In the genomic region with DNA sequence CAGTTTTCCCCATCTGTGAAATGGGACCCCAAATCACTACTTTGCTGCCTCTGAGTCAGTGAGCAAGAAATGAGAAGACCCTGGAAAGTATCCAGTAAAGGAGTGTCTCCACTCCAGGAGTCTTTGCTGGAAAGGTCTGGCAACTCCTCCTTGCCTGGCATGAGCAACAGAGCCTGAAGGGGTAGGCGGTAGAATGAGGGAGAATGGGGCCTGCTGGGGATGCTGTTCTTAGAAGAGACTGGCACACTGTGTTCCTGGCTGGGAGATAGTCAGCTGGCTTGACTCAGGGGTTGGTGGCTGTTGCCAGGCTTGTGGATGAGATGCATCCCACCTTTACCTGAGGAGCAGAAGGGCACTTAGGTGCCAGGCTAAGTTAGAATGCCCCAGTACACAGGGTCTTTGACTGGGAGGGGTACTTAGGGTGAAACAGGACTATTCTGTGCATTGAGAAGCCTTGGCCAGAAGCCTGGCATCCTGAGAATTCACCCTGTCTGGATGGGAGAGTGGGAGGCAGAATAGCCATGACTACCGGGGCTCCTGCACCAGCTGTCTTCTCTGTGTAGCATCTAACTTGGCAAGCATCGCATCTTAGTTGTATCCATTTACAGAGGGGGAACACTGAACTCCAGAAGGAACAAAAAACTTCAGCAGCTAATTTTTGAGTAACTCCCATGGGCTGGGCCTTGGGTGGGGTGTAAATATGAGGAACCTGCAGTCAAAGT, we compare ENCODE assay signal across 11 cellular contexts. TPM values are rescaled to one million over a fixed set of nuclear protein-coding genes. Genes with fewer than 3 reads are reported as not detected.
DNase-seq lines count a peak whose midpoint lies in the region; ATAC-seq, FAIRE-seq and TF ChIP-seq lines count a peak whose summit lies in the region.
"Had no signal": no experiment of that assay in that cellular context is flagged by ENCODE, and none has a peak within 500 bp of the region (broad histone marks: within the 10 kb centered on the region; RNA-seq: fewer than 3 reads in every experiment).

No MANE protein-coding gene starts in this region.

- H3K27me3 Mint-ChIP-seq in activated CD4-positive, alpha-beta T cell treated with anti-CD3 and anti-CD28 coated beads, Interleukin-2, amount 10 ng/mL, durations not matched to agents 24 days and 14 days = peaks cover 9% of the 10 kb centered on the region
- H3K27me3 Mint-ChIP-seq in activated CD4-positive, alpha-beta T cell treated with anti-CD3 and anti-CD28 coated beads, Interleukin-2, amount 10 ng/mL, durations not matched to agents 7 days and 5 days = peaks cover 3% of the 10 kb centered on the region
- H3K27me3 Mint-ChIP-seq in activated T-helper 2 cell treated with anti-CD3 and anti-CD28 coated beads, Interferon-gamma antibody, Interleukin-2, Interleukin-4, amounts not matched to agents 10 μg/mL and 5 μg/mL and 100 μg/mL, durations not matched to agents 14 hours and 24 hours and 36 hours (ENCODE audit: low read depth) = peaks cover 5% of the 10 kb centered on the region

- no peak for TF ChIP-seq CTCF in keratinocyte (optimal IDR thresholded peaks at IDR 0.05 in 1 of 3, IDR thresholded peaks at IDR 0.05 in 1 of 3, conservative IDR thresholded peaks at IDR 0.05 in 1 of 3; ENCODE audit: extremely low read depth in 1 of 3, insufficient read depth in 2 of 3, low read length in 3 of 3)
- no peak for TF ChIP-seq CTCF in thyroid gland (IDR thresholded peaks at IDR 0.05)

- H3K4me1 ChIP-seq in keratinocyte (ENCODE audit: control insufficient read depth, extremely low read depth, insufficient read depth, low read length) (peaks cover 53% of the 10 kb centered on the region), thyroid gland (peaks cover 55 to 76% of the 10 kb centered on the region in 2 donors)

- H3K27ac Mint-ChIP-seq in activated CD4-positive, alpha-beta T cell treated with anti-CD3 and anti-CD28 coated beads, Interleukin-2, amount 10 ng/mL, durations not matched to agents 24 days and 14 days = peak overlapping the region; percentile 41
- no peak overlapping the region for H3K27ac Mint-ChIP-seq in activated CD4-positive, alpha-beta T cell treated with anti-CD3 and anti-CD28 coated beads, Interleukin-2, amount 10 ng/mL, durations not matched to agents 7 days and 5 days
- H3K27ac Mint-ChIP-seq in activated T-helper 2 cell treated with anti-CD3 and anti-CD28 coated beads, Interferon-gamma antibody, Interleukin-2, Interleukin-4, amounts not matched to agents 10 μg/mL and 5 μg/mL and 100 μg/mL, durations not matched to agents 14 hours and 24 hours and 36 hours = no peak overlapping the region
- H3K27ac Mint-ChIP-seq: endodermal cell had no signal

- TF ChIP-seq POLR2A in thyroid gland (IDR thresholded peaks at IDR 0.05) = peak in 1 of 2 donors; percentile 65

- no peak for ATAC-seq in HG03354 (IDR thresholded peaks at IDR 0.05; ENCODE audit: poor library complexity, severe bottlenecking, unreplicated experiment)

- POLR2A ChIA-PET in activated CD4-positive, alpha-beta T cell treated with anti-CD3 and anti-CD28 coated beads, Interleukin-2, amount 10 ng/mL, durations not matched to agents 7 days and 5 days (lab: Charles Lee) = no interaction called here

- CTCF ChIA-PET in activated CD4-positive, alpha-beta T cell treated with anti-CD3 and anti-CD28 coated beads, Interleukin-2, amount 10 ng/mL, durations not matched to agents 7 days and 5 days (lab: Charles Lee) = interaction anchor here (0.7 to 1.3 kb wide), 3 partner anchors 38 to 159 kb away, joined by 3 to 6 read pairs (median 4); no protein-coding TSS in a partner anchor

- DNase-seq in activated CD4-positive, alpha-beta T cell treated with anti-CD3 and anti-CD28 coated beads, Interleukin-2, amount 10 ng/mL, durations not matched to agents 24 days and 14 days = no peak
- no peak for DNase-seq in activated CD4-positive, alpha-beta T cell treated with anti-CD3 and anti-CD28 coated beads, Interleukin-2, amount 10 ng/mL, durations not matched to agents 7 days and 5 days
- DNase-seq in activated T-helper 2 cell treated with anti-CD3 and anti-CD28 coated beads, Interferon-gamma antibody, Interleukin-2, Interleukin-4, amounts not matched to agents 10 μg/mL and 5 μg/mL and 100 μg/mL, durations not matched to agents 14 hours and 24 hours and 36 hours (ENCODE audit: low spot score) = no peak
- DNase-seq in keratinocyte (ENCODE audit: low read depth, low spot score) = no peak
- peak; percentile 94 for DNase-seq in thyroid gland
- no peak for DNase-seq in activated effector memory CD4-positive, alpha-beta T cell treated with anti-CD3 and anti-CD28 coated beads, Interleukin-2, amount 50 U/mL, for 16 hours
- DNase-seq in NCI-H1417 (lab: John Stamatoyannopoulos, UW) = no peak
- DNase-seq: endodermal cell, NCI-H2227 treated with DMSO at 0.1 percent for 48 hours had no signal

- peaks cover 53% of the 10 kb centered on the region for H3K36me3 Mint-ChIP-seq in activated CD4-positive, alpha-beta T cell treated with anti-CD3 and anti-CD28 coated beads, Interleukin-2, amount 10 ng/mL, durations not matched to agents 24 days and 14 days (ENCODE audit: low read depth)
- no peaks in the 10 kb centered on the region for H3K36me3 Mint-ChIP-seq in activated CD4-positive, alpha-beta T cell treated with anti-CD3 and anti-CD28 coated beads, Interleukin-2, amount 10 ng/mL, durations not matched to agents 7 days and 5 days (ENCODE audit: low read depth)
- peaks cover 60% of the 10 kb centered on the region for H3K36me3 Mint-ChIP-seq in activated T-helper 2 cell treated with anti-CD3 and anti-CD28 coated beads, Interferon-gamma antibody, Interleukin-2, Interleukin-4, amounts not matched to agents 10 μg/mL and 5 μg/mL and 100 μg/mL, durations not matched to agents 14 hours and 24 hours and 36 hours (ENCODE audit: low read depth)

- H3K36me3 ChIP-seq in keratinocyte (ENCODE audit: control insufficient read depth in 2 of 2, extremely low read depth in 1 of 2, insufficient read depth in 2 of 2, low read length in 2 of 2) = peaks cover 16 to 38% of the 10 kb centered on the region in 2 experiments
- no peaks in the 10 kb centered on the region for H3K36me3 ChIP-seq in thyroid gland

- H3K9me1 ChIP-seq in keratinocyte (ENCODE audit: control insufficient read depth, extremely low read depth, insufficient read depth, low read length) = peaks cover 11% of the 10 kb centered on the region

- H3K27ac ChIP-seq in keratinocyte (ENCODE audit: control insufficient read depth, insufficient read depth, low read length) (peak overlapping the region; percentile 50), thyroid gland (peak overlapping the region; percentile 87 to 92 (median 90))
- H3K27ac ChIP-seq: SK-N-MC had no signal

- WGBS in thyroid gland, 2 donors = 48 to 59% methylated on average over 3 of the region's 3 CpGs

- FAIRE-seq in keratinocyte (lab: Jason Lieb, UNC) = peak; percentile 95

- peak overlapping the region; percentile 91 for H3K4me3 Mint-ChIP-seq in activated CD4-positive, alpha-beta T cell treated with anti-CD3 and anti-CD28 coated beads, Interleukin-2, amount 10 ng/mL, durations not matched to agents 24 days and 14 days
- H3K4me3 Mint-ChIP-seq in activated CD4-positive, alpha-beta T cell treated with anti-CD3 and anti-CD28 coated beads, Interleukin-2, amount 10 ng/mL, durations not matched to agents 7 days and 5 days = no peak overlapping the region
- H3K4me3 Mint-ChIP-seq in activated T-helper 2 cell treated with anti-CD3 and anti-CD28 coated beads, Interferon-gamma antibody, Interleukin-2, Interleukin-4, amounts not matched to agents 10 μg/mL and 5 μg/mL and 100 μg/mL, durations not matched to agents 14 hours and 24 hours and 36 hours (ENCODE audit: low read depth) = peak overlapping the region; percentile 95
- H3K4me3 Mint-ChIP-seq: endodermal cell had no signal

- no peaks in the 10 kb centered on the region for H3K9me3 Mint-ChIP-seq in activated CD4-positive, alpha-beta T cell treated with anti-CD3 and anti-CD28 coated beads, Interleukin-2, amount 10 ng/mL, durations not matched to agents 24 days and 14 days
- no peaks in the 10 kb centered on the region for H3K9me3 Mint-ChIP-seq in activated CD4-positive, alpha-beta T cell treated with anti-CD3 and anti-CD28 coated beads, Interleukin-2, amount 10 ng/mL, durations not matched to agents 7 days and 5 days
- no peaks in the 10 kb centered on the region for H3K9me3 Mint-ChIP-seq in activated T-helper 2 cell treated with anti-CD3 and anti-CD28 coated beads, Interferon-gamma antibody, Interleukin-2, Interleukin-4, amounts not matched to agents 10 μg/mL and 5 μg/mL and 100 μg/mL, durations not matched to agents 14 hours and 24 hours and 36 hours
- H3K9me3 Mint-ChIP-seq: endodermal cell had no signal

- no peaks in the 10 kb centered on the region for H3K9me3 ChIP-seq in keratinocyte (ENCODE audit: control insufficient read depth, low read depth, low read length)
- no peaks in the 10 kb centered on the region for H3K9me3 ChIP-seq in thyroid gland

- peak overlapping the region; percentile 93 to 99 (median 96) for H3K4me3 ChIP-seq in keratinocyte (ENCODE audit: control insufficient read depth in 2 of 3, extremely low read depth in 1 of 3, insufficient read depth in 2 of 3, low read depth in 1 of 3, low read length in 3 of 3)
- H3K4me3 ChIP-seq in thyroid gland (replicated peaks in 1 of 3) = no peak overlapping the region
- H3K4me3 ChIP-seq: SK-N-MC had no signal

- dilution Hi-C loops in keratinocyte (cut with MboI; ENCODE audit: extremely low pct_ligation_motif_present, low sequenced_read_pairs) = no loop called here

- peaks cover 21% of the 10 kb centered on the region for H4K20me1 ChIP-seq in keratinocyte (ENCODE audit: control insufficient read depth, extremely low read depth, insufficient read depth, low read length)

- H3K27me3 ChIP-seq in keratinocyte (ENCODE audit: control insufficient read depth, extremely low read depth, insufficient read depth, low read length) (no peaks in the 10 kb centered on the region), thyroid gland (no peaks in the 10 kb centered on the region)

- no peak overlapping the region for H2AFZ ChIP-seq in keratinocyte (ENCODE audit: control insufficient read depth, low read length)

- peaks cover 58% of the 10 kb centered on the region for H3K79me2 ChIP-seq in keratinocyte (ENCODE audit: control insufficient read depth, insufficient read depth, low read length)

- peaks cover 49% of the 10 kb centered on the region for H3K4me1 Mint-ChIP-seq in activated CD4-positive, alpha-beta T cell treated with anti-CD3 and anti-CD28 coated beads, Interleukin-2, amount 10 ng/mL, durations not matched to agents 24 days and 14 days
- H3K4me1 Mint-ChIP-seq in activated CD4-positive, alpha-beta T cell treated with anti-CD3 and anti-CD28 coated beads, Interleukin-2, amount 10 ng/mL, durations not matched to agents 7 days and 5 days = peaks cover 35% of the 10 kb centered on the region
- H3K4me1 Mint-ChIP-seq in activated T-helper 2 cell treated with anti-CD3 and anti-CD28 coated beads, Interferon-gamma antibody, Interleukin-2, Interleukin-4, amounts not matched to agents 10 μg/mL and 5 μg/mL and 100 μg/mL, durations not matched to agents 14 hours and 24 hours and 36 hours (ENCODE audit: low read depth) = peaks cover 51% of the 10 kb centered on the region

- H3K4me2 ChIP-seq in keratinocyte (ENCODE audit: control insufficient read depth, extremely low read depth, insufficient read depth, low read depth, low read length) = peak overlapping the region; percentile 69

- intact Hi-C loops in activated CD4-positive, alpha-beta T cell treated with anti-CD3 and anti-CD28 coated beads, Interleukin-2, amount 10 ng/mL, durations not matched to agents 24 days and 14 days (cut with micrococcal nuclease) = loop anchor here (5.0 kb wide), 1 partner anchor 85 kb away; a partner anchor contains a TSS
- intact Hi-C loops in activated T-helper 2 cell treated with anti-CD3 and anti-CD28 coated beads, Interferon-gamma antibody, Interleukin-2, Interleukin-4, amounts not matched to agents 10 μg/mL and 5 μg/mL and 100 μg/mL, durations not matched to agents 14 hours and 24 hours and 36 hours (cut with micrococcal nuclease) = loop anchor here (5.0 kb wide), 1 partner anchor 55 kb away; a partner anchor contains a TSS
- intact Hi-C loops in thyroid gland (cut with DNase I) = no loop called here

- peak overlapping the region; percentile 93 for H3K9ac ChIP-seq in keratinocyte (ENCODE audit: control insufficient read depth, extremely low read depth, insufficient read depth, low read length)

RNA-seq across cellular contexts. Expression of a gene that starts 2.5 kb away (rescaled TPM):
- 47.0 and 49.7 TPM in 2 replicates for total RNA-seq in activated CD4-positive, alpha-beta T cell treated with anti-CD3 and anti-CD28 coated beads, Interleukin-2, amount 10 ng/mL, durations not matched to agents 24 days and 14 days
- total RNA-seq in activated CD4-positive, alpha-beta T cell treated with anti-CD3 and anti-CD28 coated beads, Interleukin-2, amount 10 ng/mL, durations not matched to agents 7 days and 5 days = 1 to 10 TPM; 2.0 to 2.8 TPM
- total RNA-seq in activated T-helper 2 cell treated with anti-CD3 and anti-CD28 coated beads, Interferon-gamma antibody, Interleukin-2, Interleukin-4, amounts not matched to agents 10 μg/mL and 5 μg/mL and 100 μg/mL, durations not matched to agents 14 hours and 24 hours and 36 hours = 43.3 and 47.8 TPM in 2 replicates
- 50.1 to 62.5 TPM (median 57.0 TPM) in 3 replicates for polyA plus RNA-seq in keratinocyte
- polyA plus RNA-seq in keratinocyte (2011; ENCODE audit: low read depth) = 12.6 TPM
- polyA plus RNA-seq in keratinocyte (2011; cell fraction: cytosol; rRNA removed) = 27.3 and 32.3 TPM in 2 replicates
- 199 and 235 TPM in 2 replicates for polyA plus RNA-seq in keratinocyte (2011; cell fraction: nucleus; rRNA removed)
- polyA plus RNA-seq in keratinocyte (2012; ENCODE audit: low replicate concordance) = 33.2 and 47.8 TPM in 2 replicates
- 59.1 to 118 TPM (median 79.8 TPM) in 3 replicates for polyA minus RNA-seq in keratinocyte
- 25.9 TPM for polyA minus RNA-seq in keratinocyte (2011; cell fraction: cytosol; rRNA and poly(A)+ RNA removed)
- 60.7 and 73.3 TPM in 2 replicates for polyA minus RNA-seq in keratinocyte (2011; cell fraction: nucleus; rRNA and poly(A)+ RNA removed)
- total RNA-seq in thyroid gland = 10 to 100 TPM in 2 of 4 donors, 1 to 10 TPM in 2; 8.9 to 60.8 (median 16.5) TPM

RNA-seq across cellular contexts. Expression of a gene that starts 55.7 kb away (rescaled TPM):
- 0.42 and 0.57 TPM in 2 replicates for total RNA-seq in activated CD4-positive, alpha-beta T cell treated with anti-CD3 and anti-CD28 coated beads, Interleukin-2, amount 10 ng/mL, durations not matched to agents 24 days and 14 days
- total RNA-seq in activated CD4-positive, alpha-beta T cell treated with anti-CD3 and anti-CD28 coated beads, Interleukin-2, amount 10 ng/mL, durations not matched to agents 7 days and 5 days = not detected
- total RNA-seq in activated T-helper 2 cell treated with anti-CD3 and anti-CD28 coated beads, Interferon-gamma antibody, Interleukin-2, Interleukin-4, amounts not matched to agents 10 μg/mL and 5 μg/mL and 100 μg/mL, durations not matched to agents 14 hours and 24 hours and 36 hours = 0.50 and 0.57 TPM in 2 replicates
- 5.1 to 7.7 TPM (median 5.4 TPM) in 3 replicates for polyA plus RNA-seq in keratinocyte
- 5.5 TPM for polyA plus RNA-seq in keratinocyte (2011; ENCODE audit: low read depth)
- 4.5 and 5.2 TPM in 2 replicates for polyA plus RNA-seq in keratinocyte (2011; cell fraction: cytosol; rRNA removed)
- polyA plus RNA-seq in keratinocyte (2011; cell fraction: nucleus; rRNA removed) = 5.9 and 6.0 TPM in 2 replicates
- 3.8 and 13.1 TPM in 2 replicates for polyA plus RNA-seq in keratinocyte (2012; ENCODE audit: low replicate concordance)
- polyA minus RNA-seq in keratinocyte = 1.7 to 7.6 TPM (median 4.8 TPM) in 3 replicates
- polyA minus RNA-seq in keratinocyte (2011; cell fraction: cytosol; rRNA and poly(A)+ RNA removed) = 8.2 TPM
- 4.1 and 4.7 TPM in 2 replicates for polyA minus RNA-seq in keratinocyte (2011; cell fraction: nucleus; rRNA and poly(A)+ RNA removed)
- total RNA-seq in thyroid gland = 1 to 10 TPM; 1.4 to 3.9 (median 3.5) TPM

Comparison
In these comparisons a context has a peak if more than half of its experiments do, and no peak if none do; other contexts are left out.
1. DNase-seq: peak in thyroid gland (2 of 2); none in activated CD4-positive, alpha-beta T cell treated with anti-CD3 and anti-CD28 coated beads, Interleukin-2, amount 10 ng/mL, durations not matched to agents 24 days and 14 days (single experiment), activated CD4-positive, alpha-beta T cell treated with anti-CD3 and anti-CD28 coated beads, Interleukin-2, amount 10 ng/mL, durations not matched to agents 7 days and 5 days (single experiment), activated T-helper 2 cell treated with anti-CD3 and anti-CD28 coated beads, Interferon-gamma antibody, Interleukin-2, Interleukin-4, amounts not matched to agents 10 μg/mL and 5 μg/mL and 100 μg/mL, durations not matched to agents 14 hours and 24 hours and 36 hours (single experiment), keratinocyte (single experiment), activated effector memory CD4-positive, alpha-beta T cell treated with anti-CD3 and anti-CD28 coated beads, Interleukin-2, amount 50 U/mL, for 16 hours (single experiment) and NCI-H1417 (0 of 3).
2. H3K4me3 ChIP-seq: peak in keratinocyte (3 of 3); none in thyroid gland (0 of 3).